In genomic region chr12:100201604-100202423, GRCh38 we compare ENCODE assay signal across 1 cellular context.
A peak's percentile ranks its signal among the peaks of the same experiment; 100 is the strongest.
TF ChIP-seq lines count a peak whose summit lies in the region.

No MANE protein-coding gene starts in this region.

TF ChIP-seq in HepG2, 621 proteins besides CTCF, POLR2A, EP300 and RAD21:
- TF ChIP-seq ZNF629 (CRISPR knock-in tag; conservative IDR thresholded peaks at IDR 0.05): no peak
- TF ChIP-seq ARID3A (IDR thresholded peaks at IDR 0.05; ENCODE audit: low read depth, low read length): no peak
- TF ChIP-seq ZNF446 (CRISPR knock-in tag; IDR thresholded peaks at IDR 0.05): no peak
- TF ChIP-seq NKX3-1 (CRISPR knock-in tag; IDR thresholded peaks at IDR 0.05): no peak
- no peak for TF ChIP-seq HNF4A (CRISPR knock-in tag; IDR thresholded peaks at IDR 0.05)
- peak; percentile 25; the same call in 1 of the 2 replicates for TF ChIP-seq NFE2L2 (IDR thresholded peaks at IDR 0.05; ENCODE audit: low read length)
- no peak for TF ChIP-seq ZSCAN25 (CRISPR knock-in tag; IDR thresholded peaks at IDR 0.05)
- TF ChIP-seq HNRNPL (IDR thresholded peaks at IDR 0.05; ENCODE audit: low read depth, low read length): no peak
- TF ChIP-seq MBD4 (IDR thresholded peaks at IDR 0.05; ENCODE audit: borderline replicate concordance, low read length): no peak
- TF ChIP-seq THRA (CRISPR knock-in tag; IDR thresholded peaks at IDR 0.05; ENCODE audit: borderline replicate concordance): no peak
- TF ChIP-seq ZNF10 (CRISPR knock-in tag; IDR thresholded peaks at IDR 0.05; ENCODE audit: borderline replicate concordance, low read depth): no peak
- TF ChIP-seq AGO1 (IDR thresholded peaks at IDR 0.05; ENCODE audit: low read depth, low read length, poor library complexity, severe bottlenecking): no peak
- no peak for TF ChIP-seq ZSCAN9 (CRISPR knock-in tag; IDR thresholded peaks at IDR 0.05; ENCODE audit: borderline replicate concordance)
- no peak for TF ChIP-seq JUN (CRISPR knock-in tag; IDR thresholded peaks at IDR 0.05)
- TF ChIP-seq ZNF605 (CRISPR knock-in tag; IDR thresholded peaks at IDR 0.05): no peak
- TF ChIP-seq FOXA3 (CRISPR knock-in tag; IDR thresholded peaks at IDR 0.05): no peak
- 0 out of 2 replicates have a peak, but pooled peaks have one; percentile 9 for TF ChIP-seq ZNF800 (CRISPR knock-in tag; IDR thresholded peaks at IDR 0.05)
- no peak for TF ChIP-seq NFIC (IDR thresholded peaks at IDR 0.05; ENCODE audit: low read length)
- TF ChIP-seq ZFYVE20 (CRISPR knock-in tag; IDR thresholded peaks at IDR 0.05; ENCODE audit: borderline replicate concordance, low read depth): no peak
- TF ChIP-seq ZNF121 (CRISPR knock-in tag; IDR thresholded peaks at IDR 0.05): peak; percentile 74; the same call in 1 of the 2 replicates
- TF ChIP-seq ERF (CRISPR knock-in tag; IDR thresholded peaks at IDR 0.05): no peak
- no peak for TF ChIP-seq SCMH1 (CRISPR knock-in tag; IDR thresholded peaks at IDR 0.05; ENCODE audit: borderline replicate concordance)
